In genomic region chr7:4753610-4754432, GRCh38 we compare ENCODE assay signal across 8 cellular contexts. TPM values are rescaled to one million over a fixed set of nuclear protein-coding genes. Genes with fewer than 3 reads are reported as not detected.
DNase-seq lines count a peak whose midpoint lies in the region; ATAC-seq, FAIRE-seq and TF ChIP-seq lines count a peak whose summit lies in the region.

No MANE protein-coding gene starts in this region.

- ATAC-seq in HG02970 (IDR thresholded peaks at IDR 0.05; ENCODE audit: low FRiP score, unreplicated experiment): no peak

- H3K9me3 ChIP-seq in WERI-Rb-1 (ENCODE audit: severe bottlenecking): no peaks in the 10 kb centered on the region
- H3K9me3 ChIP-seq in kidney (ENCODE audit: control insufficient read depth in 1 of 2, low read length in 2 of 2): no peaks in the 10 kb centered on the region

- H3K4me1 ChIP-seq in kidney (ENCODE audit: control insufficient read depth in 1 of 2, insufficient read depth in 1 of 2, low read depth in 1 of 2, low read length in 2 of 2): peaks cover 0 to 5% of the 10 kb centered on the region in 2 donors

- H3K27ac ChIP-seq in WERI-Rb-1 (no peak overlapping the region), kidney (ENCODE audit: low read depth in 2 of 2, low read length in 2 of 2) (no peak overlapping the region)

- POLR2A ChIA-PET in HEK293T (lab: Yijun Ruan, JAX): no interaction called here

- H3K4me3 ChIP-seq in GM12875 (ENCODE audit: low read depth, low read length) (no peak overlapping the region), WERI-Rb-1 (ENCODE audit: low read depth, low read length) (no peak overlapping the region), kidney (ENCODE audit: low read length in 2 of 2) (no peak overlapping the region)

- no peaks in the 10 kb centered on the region for H3K27me3 Mint-ChIP-seq in brain

- H3K4me1 Mint-ChIP-seq in brain: no peaks in the 10 kb centered on the region

- no peaks in the 10 kb centered on the region for H3K27me3 ChIP-seq in WERI-Rb-1 (ENCODE audit: insufficient read depth, low read depth, severe bottlenecking)

- FAIRE-seq in kidney (lab: Jason Lieb, UNC): no peak

- H3K36me3 Mint-ChIP-seq in brain: peaks cover 52% of the 10 kb centered on the region

- no peaks in the 10 kb centered on the region for H3K9me3 Mint-ChIP-seq in brain

- H3K27ac Mint-ChIP-seq in brain: peak overlapping the region in 1 of 5 experiments; percentile 41

- DNase-seq in HEK293T (ENCODE audit: extremely low spot score) (peak; percentile 84), NCI-H1092 (lab: John Stamatoyannopoulos, UW) (peak; percentile 70), WERI-Rb-1 (peak; percentile 87), kidney (peak; percentile 90)
- peak; percentile 84 to 88 for DNase-seq in stimulated activated CD4-positive, alpha-beta T cell treated with anti-CD3 and anti-CD28 coated beads, Interleukin-1b, Interleukin-23, amount 100 ng/mL, for 4 hours (ENCODE audit: low read depth in 2 of 2)

- CTCF ChIA-PET in HEK293T (lab: Yijun Ruan, JAX): no interaction called here

- H3K9ac ChIP-seq in kidney (ENCODE audit: low read length in 2 of 2): no peak overlapping the region

- TF ChIP-seq CTCF in GM12875 (IDR thresholded peaks at IDR 0.05; ENCODE audit: borderline replicate concordance, insufficient read depth, low read depth, low read length) (peak; percentile 94), WERI-Rb-1 (IDR thresholded peaks at IDR 0.05; ENCODE audit: low read depth, low read length) (peak; percentile 97), brain (conservative IDR thresholded peaks at IDR 0.05) (peak; percentile 77 to 95), kidney (IDR thresholded peaks at IDR 0.05; ENCODE audit: borderline replicate concordance, extremely low read depth, insufficient read depth) (peak; percentile 89)

- peaks cover 47% of the 10 kb centered on the region for H3K36me3 ChIP-seq in WERI-Rb-1
- peaks cover 18 to 27% of the 10 kb centered on the region in 2 donors for H3K36me3 ChIP-seq in kidney (ENCODE audit: control insufficient read depth in 1 of 2, insufficient read depth in 2 of 2, low read length in 2 of 2)

- H3K4me3 Mint-ChIP-seq in brain: no peak overlapping the region

- intact Hi-C loops in kidney (cut with DNase I): loop anchor here (10.0 kb wide), 1 partner anchor 139 kb away; no protein-coding TSS in a partner anchor

TF ChIP-seq in HEK293T, 16 proteins besides CTCF, POLR2A, EP300 and RAD21:
- TF ChIP-seq SP1 (IDR thresholded peaks at IDR 0.05) (no peak), ARNT (IDR thresholded peaks at IDR 0.05) (no peak), FOXA1 (IDR thresholded peaks at IDR 0.05) (no peak), SUZ12 (IDR thresholded peaks at IDR 0.05) (no peak), BHLHE40 (IDR thresholded peaks at IDR 0.05; ENCODE audit: borderline replicate concordance) (no peak), ELF4 (IDR thresholded peaks at IDR 0.05) (no peak), L3MBTL2 (conservative IDR thresholded peaks at IDR 0.05) (no peak), PKNOX1 (IDR thresholded peaks at IDR 0.05) (no peak), ZNF384 (IDR thresholded peaks at IDR 0.05) (no peak), CTBP1 (IDR thresholded peaks at IDR 0.05; ENCODE audit: borderline replicate concordance) (no peak), TARDBP (IDR thresholded peaks at IDR 0.05) (no peak), FOXK2 (IDR thresholded peaks at IDR 0.05) (no peak), LEF1 (IDR thresholded peaks at IDR 0.05; ENCODE audit: borderline replicate concordance) (no peak), NFRKB (IDR thresholded peaks at IDR 0.05) (no peak), FOXM1 (IDR thresholded peaks at IDR 0.05; ENCODE audit: borderline replicate concordance) (no peak), HDGF (IDR thresholded peaks at IDR 0.05; ENCODE audit: borderline replicate concordance) (no peak)

RNA-seq across cellular contexts. Expression of gene AP5Z1, which starts 21.6 kb away (rescaled TPM):
- polyA plus RNA-seq in brain (ENCODE audit: insufficient read depth, low read depth, low replicate concordance) (19.5 TPM), kidney (ENCODE audit: insufficient read depth, low read depth, low replicate concordance) (23.4 TPM)
- total RNA-seq in kidney: 38.5 TPM
